Comparison of ENCODE assay signal across 1 cellular context in genomic region chr10:13120786-13121499, GRCh38.
TF ChIP-seq lines count a peak whose summit lies in the region.

No MANE protein-coding gene starts in this region.

TF ChIP-seq in GM23338, 12 proteins besides CTCF, POLR2A, EP300 and RAD21 (continued from another document):
- no peak for TF ChIP-seq ZNF462 (CRISPR knock-in tag; IDR thresholded peaks at IDR 0.05)
- TF ChIP-seq, protein P1, sequence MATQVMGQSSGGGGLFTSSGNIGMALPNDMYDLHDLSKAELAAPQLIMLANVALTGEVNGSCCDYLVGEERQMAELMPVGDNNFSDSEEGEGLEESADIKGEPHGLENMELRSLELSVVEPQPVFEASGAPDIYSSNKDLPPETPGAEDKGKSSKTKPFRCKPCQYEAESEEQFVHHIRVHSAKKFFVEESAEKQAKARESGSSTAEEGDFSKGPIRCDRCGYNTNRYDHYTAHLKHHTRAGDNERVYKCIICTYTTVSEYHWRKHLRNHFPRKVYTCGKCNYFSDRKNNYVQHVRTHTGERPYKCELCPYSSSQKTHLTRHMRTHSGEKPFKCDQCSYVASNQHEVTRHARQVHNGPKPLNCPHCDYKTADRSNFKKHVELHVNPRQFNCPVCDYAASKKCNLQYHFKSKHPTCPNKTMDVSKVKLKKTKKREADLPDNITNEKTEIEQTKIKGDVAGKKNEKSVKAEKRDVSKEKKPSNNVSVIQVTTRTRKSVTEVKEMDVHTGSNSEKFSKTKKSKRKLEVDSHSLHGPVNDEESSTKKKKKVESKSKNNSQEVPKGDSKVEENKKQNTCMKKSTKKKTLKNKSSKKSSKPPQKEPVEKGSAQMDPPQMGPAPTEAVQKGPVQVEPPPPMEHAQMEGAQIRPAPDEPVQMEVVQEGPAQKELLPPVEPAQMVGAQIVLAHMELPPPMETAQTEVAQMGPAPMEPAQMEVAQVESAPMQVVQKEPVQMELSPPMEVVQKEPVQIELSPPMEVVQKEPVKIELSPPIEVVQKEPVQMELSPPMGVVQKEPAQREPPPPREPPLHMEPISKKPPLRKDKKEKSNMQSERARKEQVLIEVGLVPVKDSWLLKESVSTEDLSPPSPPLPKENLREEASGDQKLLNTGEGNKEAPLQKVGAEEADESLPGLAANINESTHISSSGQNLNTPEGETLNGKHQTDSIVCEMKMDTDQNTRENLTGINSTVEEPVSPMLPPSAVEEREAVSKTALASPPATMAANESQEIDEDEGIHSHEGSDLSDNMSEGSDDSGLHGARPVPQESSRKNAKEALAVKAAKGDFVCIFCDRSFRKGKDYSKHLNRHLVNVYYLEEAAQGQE (IDR thresholded peaks at IDR 0.05; ENCODE audit: unreplicated experiment): no peak
- no peak for TF ChIP-seq JUNB (IDR thresholded peaks at IDR 0.05; ENCODE audit: unreplicated experiment)
- TF ChIP-seq EZH2phosphoT487 (IDR thresholded peaks at IDR 0.05; ENCODE audit: unreplicated experiment): no peak
